In genomic region chr2:133954636-133955035, GRCh38 we compare ENCODE assay signal across 27 cellular contexts.
"Had no signal": no experiment of that assay in that cellular context is flagged by ENCODE, and none has a peak within 500 bp of the region (broad histone marks: within the 10 kb centered on the region; RNA-seq: fewer than 3 reads in every experiment).

No MANE protein-coding gene starts in this region.

- H3K27ac ChIP-seq: coronary artery, esophagus muscularis mucosa, foreskin keratinocyte, gastroesophageal sphincter, heart left ventricle, hepatocyte, prostate gland, right atrium auricular region, stomach, thyroid gland, upper lobe of left lung had no signal

- H3K27me3 ChIP-seq: esophagus muscularis mucosa, gastroesophageal sphincter, heart left ventricle, hepatocyte, right atrium auricular region, stomach, thyroid gland, upper lobe of left lung had no signal

- H3K79me2 ChIP-seq: hepatocyte had no signal

- H3K4me2 ChIP-seq: hepatocyte, smooth muscle cell had no signal

- H3K36me3 Mint-ChIP-seq: naive thymus-derived CD8-positive, alpha-beta T cell had no signal

- ATAC-seq: foreskin keratinocyte; gastroesophageal sphincter; heart left ventricle; left lobe of liver; naive thymus-derived CD8-positive, alpha-beta T cell; sciatic nerve had no signal

- H3K4me3 ChIP-seq: coronary artery, esophagus muscularis mucosa, gastroesophageal sphincter, heart left ventricle, hepatocyte, lung, prostate gland, right atrium auricular region, smooth muscle cell, stomach, thyroid gland, upper lobe of left lung had no signal

- H3K4me1 ChIP-seq: foreskin keratinocyte, prostate gland, stomach, upper lobe of left lung had no signal

- H3K27ac Mint-ChIP-seq: nephron progenitor cell had no signal

- H2AFZ ChIP-seq: hepatocyte had no signal

- H3K4me3 Mint-ChIP-seq: naive thymus-derived CD8-positive, alpha-beta T cell; nephron progenitor cell had no signal

- DNase-seq: dermis blood vessel endothelial cell; effector memory CD4-positive, alpha-beta T cell; foreskin keratinocyte; heart left ventricle; kidney; midbrain; naive thymus-derived CD8-positive, alpha-beta T cell; nephron progenitor cell; nucleus accumbens; stimulated activated CD4-positive, alpha-beta T cell treated with anti-CD3 and anti-CD28 coated beads, Interleukin-12 subunit alpha, Interleukin-12 subunit beta, amount 100 ng/mL, for 4 hours; stimulated activated CD4-positive, alpha-beta T cell treated with anti-CD3 and anti-CD28 coated beads, Interleukin-1b, Interleukin-23, amount 100 ng/mL, for 48 hours; stimulated activated CD4-positive, alpha-beta T cell treated with anti-CD3 and anti-CD28 coated beads, Interleukin-4, amount 100 ng/mL, for 1 hour; stimulated activated CD8-positive, alpha-beta memory T cell treated with anti-CD3 and anti-CD28 coated beads, Interleukin-4, amount 100 ng/mL, for 48 hours; stimulated activated naive CD4-positive, alpha-beta T cell treated with Interleukin-2 at 50 U/mL for 16 hours; stomach; upper lobe of left lung had no signal

- H3K36me3 ChIP-seq: esophagus muscularis mucosa, gastroesophageal sphincter, heart left ventricle, prostate gland, right atrium auricular region, stomach, thyroid gland, upper lobe of left lung had no signal

- H3K9me3 Mint-ChIP-seq: naive thymus-derived CD8-positive, alpha-beta T cell; nephron progenitor cell had no signal
